ENCODE assay signal across 8 cellular contexts in the genomic region with DNA sequence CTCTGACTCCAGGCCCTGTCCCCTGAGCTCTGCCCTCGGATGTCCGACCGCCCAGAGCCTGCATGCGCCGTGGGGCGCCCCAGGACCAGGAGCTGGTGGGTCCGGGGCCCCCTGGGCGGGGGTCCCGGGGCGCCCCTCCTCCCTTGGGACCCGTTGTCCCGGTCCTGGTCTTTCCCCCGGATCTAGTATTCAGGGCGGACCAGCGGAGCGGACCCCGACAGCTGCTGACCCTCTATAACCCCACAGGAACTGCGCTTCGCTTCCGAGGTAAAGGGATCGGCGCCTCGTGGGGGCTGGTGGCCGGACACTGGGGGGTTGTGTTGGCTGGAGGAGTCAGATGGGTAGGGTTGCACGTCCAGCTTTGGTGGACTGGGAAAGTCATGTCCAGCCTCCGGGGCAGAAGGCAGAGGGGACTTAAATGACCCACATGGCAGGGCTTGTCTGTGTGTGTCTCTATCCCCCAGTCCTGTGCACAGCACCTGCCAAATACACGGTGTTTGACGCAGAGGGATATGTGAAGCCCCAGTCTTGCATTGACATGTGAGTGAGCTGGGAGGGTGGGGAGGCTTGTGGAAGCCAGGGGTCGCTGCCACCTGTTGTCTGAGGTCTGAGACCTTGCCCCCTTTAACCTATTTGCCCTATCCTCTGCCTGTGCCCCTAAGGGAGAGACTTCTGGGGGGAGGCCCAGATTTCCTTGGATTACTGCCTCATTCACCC. TPM values are rescaled to one million over a fixed set of nuclear protein-coding genes. Genes with fewer than 3 reads are reported as not detected.
DNase-seq lines count a peak whose midpoint lies in the region; ATAC-seq and TF ChIP-seq lines count a peak whose summit lies in the region.

No MANE protein-coding gene starts in this region.

- H3F3A ChIP-seq in GM23338 (replicated peaks; ENCODE audit: low read depth) = peaks cover 5% of the 10 kb centered on the region; the same call in 1 of the 2 replicates

- H3K9me3 ChIP-seq in CD4-positive, CD25-positive, alpha-beta regulatory T cell (ENCODE audit: control insufficient read depth in 2 of 2, low read length in 2 of 2) = no peaks in the 10 kb centered on the region

- H3K36me3 Mint-ChIP-seq in CD4-positive, CD25-positive, alpha-beta regulatory T cell = peaks cover 7% of the 10 kb centered on the region
- H3K36me3 Mint-ChIP-seq in GM23338 (ENCODE audit: low read depth) (peaks cover 8% of the 10 kb centered on the region), WTC11 (peaks cover 4% of the 10 kb centered on the region)

- H3K36me3 ChIP-seq in CD4-positive, CD25-positive, alpha-beta regulatory T cell (ENCODE audit: control insufficient read depth, insufficient read depth, low read length) = no peaks in the 10 kb centered on the region
- peaks cover 3% of the 10 kb centered on the region; the same call in 1 of the 2 replicates for H3K36me3 ChIP-seq in GM23338 (ENCODE audit: insufficient read depth)

- peak overlapping the region; percentile 95 for H3K27ac ChIP-seq in CD4-positive, CD25-positive, alpha-beta regulatory T cell (ENCODE audit: insufficient read depth, low read length, poor library complexity, severe bottlenecking)
- no peak overlapping the region for H3K27ac ChIP-seq in GM23338 (ENCODE audit: low read depth)

- peak; percentile 40 to 75 for TF ChIP-seq CTCF in GM23338 (conservative IDR thresholded peaks at IDR 0.05; ENCODE audit: low read depth in 2 of 2)
- TF ChIP-seq CTCF in WTC11 (IDR thresholded peaks at IDR 0.05) = no peak
- peak; percentile 44 for TF ChIP-seq CTCF in retinal pigment epithelial cell (conservative IDR thresholded peaks at IDR 0.05; ENCODE audit: low read depth, low read length)

- no peaks in the 10 kb centered on the region for H3K9me3 Mint-ChIP-seq in CD4-positive, CD25-positive, alpha-beta regulatory T cell
- H3K9me3 Mint-ChIP-seq in GM23338 (no peaks in the 10 kb centered on the region), WTC11 (no peaks in the 10 kb centered on the region)

- H2AFZ ChIP-seq in GM23338 = peak overlapping the region; percentile 56; the same call in 1 of the 2 replicates

- no peaks in the 10 kb centered on the region for H4K20me1 ChIP-seq in GM23338 (replicated peaks; ENCODE audit: insufficient read depth)

- CTCF ChIA-PET in WTC11 (lab: Charles Lee) = interaction anchor here (0.6 to 3.8 kb wide), 51 partner anchors 8 to 239 kb away, joined by 3 to 37 read pairs (median 5); a partner anchor contains a TSS

- POLR2A ChIA-PET in WTC11 (lab: Charles Lee) = interaction anchor here (0.6 to 2.1 kb wide), 17 partner anchors 9 to 277 kb away, joined by 3 to 22 read pairs (median 5); a partner anchor contains a TSS

- intact Hi-C loops in Right ventricle myocardium superior (cut with DNase I) = no loop called here

- H3K9me2 ChIP-seq in GM23338 (ENCODE audit: insufficient read depth) = no peaks in the 10 kb centered on the region

- H3K27me3 Mint-ChIP-seq in CD4-positive, CD25-positive, alpha-beta regulatory T cell = peaks cover 9% of the 10 kb centered on the region
- H3K27me3 Mint-ChIP-seq in GM23338 (ENCODE audit: insufficient read depth, low read depth, poor library complexity) = peaks cover 15% of the 10 kb centered on the region
- no peaks in the 10 kb centered on the region; the same call in 1 of the 2 replicates for H3K27me3 Mint-ChIP-seq in WTC11 (ENCODE audit: low read depth)

- peaks cover 10 to 30% (median 18%) of the 10 kb centered on the region in 4 donors for H3K4me1 Mint-ChIP-seq in CD4-positive, CD25-positive, alpha-beta regulatory T cell
- H3K4me1 Mint-ChIP-seq in GM23338 (no peaks in the 10 kb centered on the region; the same call in 1 of the 3 replicates), WTC11 (peaks cover 5% of the 10 kb centered on the region; the same call in 1 of the 2 replicates)

- DNase-seq in CD4-positive, CD25-positive, alpha-beta regulatory T cell = peak in 2 of 3 donors; percentile 32 to 46
- DNase-seq in GM23338 (ENCODE audit: low spot score) = peak; percentile 47
- DNase-seq in WTC11 (ENCODE audit: low spot score) = peak; percentile 46
- DNase-seq in Right ventricle myocardium superior = no peak
- DNase-seq in retinal pigment epithelial cell (ENCODE audit: low read depth) = no peak
- DNase-seq in 8988T = no peak

- peaks cover 23% of the 10 kb centered on the region for H3K4me1 ChIP-seq in CD4-positive, CD25-positive, alpha-beta regulatory T cell (ENCODE audit: control insufficient read depth, insufficient read depth, low read length, poor library complexity, severe bottlenecking)
- H3K4me1 ChIP-seq in GM23338 (ENCODE audit: insufficient read depth) = peaks cover 3% of the 10 kb centered on the region; the same call in 1 of the 2 replicates

- H3K4me3 ChIP-seq in CD4-positive, CD25-positive, alpha-beta regulatory T cell (ENCODE audit: low read depth, low read length) = peak overlapping the region; percentile 54
- H3K4me3 ChIP-seq in GM23338 = peak overlapping the region; percentile 52
- peak overlapping the region; percentile 81 for H3K4me3 ChIP-seq in retinal pigment epithelial cell (ENCODE audit: low read length)

- peak overlapping the region; percentile 87 to 96 (median 91) for H3K4me3 Mint-ChIP-seq in CD4-positive, CD25-positive, alpha-beta regulatory T cell
- peak overlapping the region; percentile 97 for H3K4me3 Mint-ChIP-seq in GM23338
- H3K4me3 Mint-ChIP-seq in WTC11 = peak overlapping the region; percentile 94

- no peaks in the 10 kb centered on the region for H3K27me3 ChIP-seq in CD4-positive, CD25-positive, alpha-beta regulatory T cell (ENCODE audit: control insufficient read depth, insufficient read depth, low read length)
- no peaks in the 10 kb centered on the region for H3K27me3 ChIP-seq in GM23338 (ENCODE audit: insufficient read depth)

- H3K79me2 ChIP-seq in GM23338 (replicated peaks; ENCODE audit: insufficient read depth) = no peaks in the 10 kb centered on the region

- peak overlapping the region in 2 of 3 donors; percentile 78 to 99 for H3K27ac Mint-ChIP-seq in CD4-positive, CD25-positive, alpha-beta regulatory T cell
- H3K27ac Mint-ChIP-seq in GM23338 (no peak overlapping the region), WTC11 (no peak overlapping the region)

- H3K4me2 ChIP-seq in GM23338 = peak overlapping the region; percentile 100

- no peak for ATAC-seq in CD4-positive, CD25-positive, alpha-beta regulatory T cell (ENCODE audit: low read depth in 2 of 2)
- ATAC-seq in GM23338 (peak; percentile 16), WTC11 (peak; percentile 0; the same call in 1 of the 2 replicates), Right ventricle myocardium superior (ENCODE audit: poor library complexity) (peak; percentile 2), GM21717 (IDR thresholded peaks at IDR 0.05; ENCODE audit: unreplicated experiment) (no peak), GM21360 (IDR thresholded peaks at IDR 0.05; ENCODE audit: unreplicated experiment) (no peak)

TF ChIP-seq in GM23338, 12 proteins besides CTCF, POLR2A, EP300 and RAD21:
- no peak for TF ChIP-seq ZNF114 (CRISPR knock-in tag; IDR thresholded peaks at IDR 0.05)
- no peak for TF ChIP-seq NANOG (IDR thresholded peaks at IDR 0.05; ENCODE audit: borderline replicate concordance)
- TF ChIP-seq EZH2 (IDR thresholded peaks at IDR 0.05; ENCODE audit: low read depth, unreplicated experiment) = no peak
- no peak for TF ChIP-seq STAT1 (IDR thresholded peaks at IDR 0.05; ENCODE audit: unreplicated experiment)

RNA-seq across cellular contexts. Expression of a gene that starts 0.5 kb away (rescaled TPM):
- 13.9 TPM for total RNA-seq in CD4-positive, CD25-positive, alpha-beta regulatory T cell
- polyA plus RNA-seq in CD4-positive, CD25-positive, alpha-beta regulatory T cell = 10 to 100 TPM; 13.8 to 22.9 (median 21.9) TPM
- total RNA-seq in GM23338 (2014; rRNA removed; shearing (Covaris generic)) = 15.1 and 15.3 TPM in 2 replicates
- polyA plus RNA-seq in GM23338 (2016; fragmentation: Nextera tagmentation; extraction: Ambion mirVana) = 18.6 and 23.5 TPM in 2 replicates
- total RNA-seq in WTC11 (2021) (21.9 to 22.4 TPM (median 22.0 TPM) in 3 replicates), Right ventricle myocardium superior (9.3 TPM)

RNA-seq across cellular contexts. Expression of a gene that starts 10.7 kb away (rescaled TPM):
- 2.8 TPM for total RNA-seq in CD4-positive, CD25-positive, alpha-beta regulatory T cell
- polyA plus RNA-seq in CD4-positive, CD25-positive, alpha-beta regulatory T cell = 1 to 10 TPM in 1 of 4 donors, under 1 TPM in 2, not detected in 1; 0.23 to 1.5 (median 0.89) TPM
- total RNA-seq in GM23338 (2014; rRNA removed; shearing (Covaris generic)) = 33.3 and 45.5 TPM in 2 replicates
- polyA plus RNA-seq in GM23338 (2016; fragmentation: Nextera tagmentation; extraction: Ambion mirVana) = 70.4 and 81.2 TPM in 2 replicates
- total RNA-seq in WTC11 (2021) = 53.5 to 74.8 TPM (median 70.4 TPM) in 3 replicates
- total RNA-seq in Right ventricle myocardium superior = 42.2 TPM

RNA-seq across cellular contexts. Expression of a gene that starts 26.8 kb away (rescaled TPM):
- total RNA-seq in CD4-positive, CD25-positive, alpha-beta regulatory T cell = not detected
- polyA plus RNA-seq in CD4-positive, CD25-positive, alpha-beta regulatory T cell = under 1 TPM in 3 of 4 donors, not detected in 1; 0.21 to 0.26 (median 0.22) TPM
- total RNA-seq in GM23338 (2014; rRNA removed; shearing (Covaris generic)) = 0.70 and 2.4 TPM in 2 replicates
- polyA plus RNA-seq in GM23338 (2016; fragmentation: Nextera tagmentation; extraction: Ambion mirVana) = 0.82 and 2.1 TPM in 2 replicates
- total RNA-seq in WTC11 (2021) (0.70 to 1.3 TPM (median 0.94 TPM) in 3 replicates), Right ventricle myocardium superior (0.35 TPM)

RNA-seq across cellular contexts. Expression of a gene that starts 27.0 kb away (rescaled TPM):
- total RNA-seq in CD4-positive, CD25-positive, alpha-beta regulatory T cell = 350 TPM
- 100 to 1,000 TPM; 115 to 136 (median 126) TPM for polyA plus RNA-seq in CD4-positive, CD25-positive, alpha-beta regulatory T cell
- 51.0 and 51.5 TPM in 2 replicates for total RNA-seq in GM23338 (2014; rRNA removed; shearing (Covaris generic))
- polyA plus RNA-seq in GM23338 (2016; fragmentation: Nextera tagmentation; extraction: Ambion mirVana) = 21.4 and 21.8 TPM in 2 replicates
- 52.0 to 59.6 TPM (median 56.7 TPM) in 3 replicates for total RNA-seq in WTC11 (2021)
- 22.8 TPM for total RNA-seq in Right ventricle myocardium superior

RNA-seq across cellular contexts. Expression of a gene that starts 28.5 kb away (rescaled TPM):
- 8.0 TPM for total RNA-seq in CD4-positive, CD25-positive, alpha-beta regulatory T cell
- polyA plus RNA-seq in CD4-positive, CD25-positive, alpha-beta regulatory T cell = 1 to 10 TPM; 1.2 to 2.0 (median 1.5) TPM
- total RNA-seq in GM23338 (2014; rRNA removed; shearing (Covaris generic)) = 4.2 and 5.6 TPM in 2 replicates
- polyA plus RNA-seq in GM23338 (2016; fragmentation: Nextera tagmentation; extraction: Ambion mirVana) = 3.7 and 4.3 TPM in 2 replicates
- total RNA-seq in WTC11 (2021) = 5.7 to 7.1 TPM (median 5.8 TPM) in 3 replicates
- 0.13 TPM for total RNA-seq in Right ventricle myocardium superior

Comparison
In these comparisons a context has a peak if more than half of its experiments do, and no peak if none do; other contexts are left out.
1. ATAC-seq: peak in GM23338 (single experiment), WTC11 (single experiment) and Right ventricle myocardium superior (single experiment); none in CD4-positive, CD25-positive, alpha-beta regulatory T cell (0 of 2), GM21717 (single experiment) and GM21360 (single experiment).
2. DNase-seq: peak in CD4-positive, CD25-positive, alpha-beta regulatory T cell (2 of 3), GM23338 (single experiment) and WTC11 (single experiment); none in Right ventricle myocardium superior (single experiment), retinal pigment epithelial cell (single experiment) and 8988T (single experiment).
3. H3K27ac Mint-ChIP-seq: peak in CD4-positive, CD25-positive, alpha-beta regulatory T cell (2 of 3); none in GM23338 (single experiment) and WTC11 (single experiment).
4. Peak in every context shown above with its lines, with median percentiles within 50 percentile points of each other: H3K4me3 ChIP-seq and H3K4me3 Mint-ChIP-seq.